Comparison of ENCODE assay signal across 1 cellular context in the genomic region with DNA sequence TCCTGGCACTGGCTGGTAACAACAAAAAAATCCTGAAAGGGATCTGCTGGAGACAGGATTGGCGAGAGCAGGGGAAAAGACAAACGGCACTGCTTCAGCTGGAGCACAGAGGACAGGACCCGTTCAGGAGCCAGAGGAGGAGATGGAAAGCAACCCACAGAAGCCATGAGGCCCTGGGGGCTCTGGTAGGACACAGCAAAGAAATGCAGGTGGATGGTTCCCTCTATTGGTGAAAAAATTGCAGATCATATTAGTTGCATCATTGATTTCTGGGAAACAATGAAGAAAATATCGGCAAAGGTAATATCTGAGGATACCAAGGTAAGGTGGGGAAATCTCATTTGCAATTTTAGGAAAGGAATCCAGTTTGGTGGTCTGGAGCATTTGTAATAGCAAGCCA.
TF ChIP-seq lines count a peak whose summit lies in the region.

No MANE protein-coding gene starts in this region.

TF ChIP-seq in SK-N-SH treated with all-trans-retinoic acid at 6 μM for 48 hours, 23 proteins besides CTCF, POLR2A, EP300 and RAD21 (continued from another document):
- TF ChIP-seq ISL1 (CRISPR knock-in tag; IDR thresholded peaks at IDR 0.05) (no peak), ZFP3 (CRISPR knock-in tag; IDR thresholded peaks at IDR 0.05) (no peak), ZC3H10 (CRISPR knock-in tag; IDR thresholded peaks at IDR 0.05) (no peak), ZNF70 (CRISPR knock-in tag; IDR thresholded peaks at IDR 0.05) (no peak), BACH2 (CRISPR knock-in tag; IDR thresholded peaks at IDR 0.05; ENCODE audit: borderline replicate concordance) (no peak), ZNF8 (CRISPR knock-in tag; IDR thresholded peaks at IDR 0.05) (no peak), TCF4 (CRISPR knock-in tag; IDR thresholded peaks at IDR 0.05; ENCODE audit: borderline replicate concordance) (no peak), PPARA (CRISPR knock-in tag; IDR thresholded peaks at IDR 0.05; ENCODE audit: borderline replicate concordance) (no peak), GLIS3 (CRISPR knock-in tag; IDR thresholded peaks at IDR 0.05) (no peak), SNAI2 (CRISPR knock-in tag; IDR thresholded peaks at IDR 0.05) (no peak)
- TF ChIP-seq, protein P1, sequence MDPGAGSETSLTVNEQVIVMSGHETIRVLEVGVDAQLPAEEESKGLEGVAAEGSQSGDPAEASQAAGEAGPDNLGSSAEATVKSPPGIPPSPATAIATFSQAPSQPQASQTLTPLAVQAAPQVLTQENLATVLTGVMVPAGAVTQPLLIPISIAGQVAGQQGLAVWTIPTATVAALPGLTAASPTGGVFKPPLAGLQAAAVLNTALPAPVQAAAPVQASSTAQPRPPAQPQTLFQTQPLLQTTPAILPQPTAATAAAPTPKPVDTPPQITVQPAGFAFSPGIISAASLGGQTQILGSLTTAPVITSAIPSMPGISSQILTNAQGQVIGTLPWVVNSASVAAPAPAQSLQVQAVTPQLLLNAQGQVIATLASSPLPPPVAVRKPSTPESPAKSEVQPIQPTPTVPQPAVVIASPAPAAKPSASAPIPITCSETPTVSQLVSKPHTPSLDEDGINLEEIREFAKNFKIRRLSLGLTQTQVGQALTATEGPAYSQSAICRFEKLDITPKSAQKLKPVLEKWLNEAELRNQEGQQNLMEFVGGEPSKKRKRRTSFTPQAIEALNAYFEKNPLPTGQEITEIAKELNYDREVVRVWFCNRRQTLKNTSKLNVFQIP (CRISPR knock-in tag; IDR thresholded peaks at IDR 0.05; ENCODE audit: borderline replicate concordance, low read depth), result no peak
- TF ChIP-seq, protein P2, sequence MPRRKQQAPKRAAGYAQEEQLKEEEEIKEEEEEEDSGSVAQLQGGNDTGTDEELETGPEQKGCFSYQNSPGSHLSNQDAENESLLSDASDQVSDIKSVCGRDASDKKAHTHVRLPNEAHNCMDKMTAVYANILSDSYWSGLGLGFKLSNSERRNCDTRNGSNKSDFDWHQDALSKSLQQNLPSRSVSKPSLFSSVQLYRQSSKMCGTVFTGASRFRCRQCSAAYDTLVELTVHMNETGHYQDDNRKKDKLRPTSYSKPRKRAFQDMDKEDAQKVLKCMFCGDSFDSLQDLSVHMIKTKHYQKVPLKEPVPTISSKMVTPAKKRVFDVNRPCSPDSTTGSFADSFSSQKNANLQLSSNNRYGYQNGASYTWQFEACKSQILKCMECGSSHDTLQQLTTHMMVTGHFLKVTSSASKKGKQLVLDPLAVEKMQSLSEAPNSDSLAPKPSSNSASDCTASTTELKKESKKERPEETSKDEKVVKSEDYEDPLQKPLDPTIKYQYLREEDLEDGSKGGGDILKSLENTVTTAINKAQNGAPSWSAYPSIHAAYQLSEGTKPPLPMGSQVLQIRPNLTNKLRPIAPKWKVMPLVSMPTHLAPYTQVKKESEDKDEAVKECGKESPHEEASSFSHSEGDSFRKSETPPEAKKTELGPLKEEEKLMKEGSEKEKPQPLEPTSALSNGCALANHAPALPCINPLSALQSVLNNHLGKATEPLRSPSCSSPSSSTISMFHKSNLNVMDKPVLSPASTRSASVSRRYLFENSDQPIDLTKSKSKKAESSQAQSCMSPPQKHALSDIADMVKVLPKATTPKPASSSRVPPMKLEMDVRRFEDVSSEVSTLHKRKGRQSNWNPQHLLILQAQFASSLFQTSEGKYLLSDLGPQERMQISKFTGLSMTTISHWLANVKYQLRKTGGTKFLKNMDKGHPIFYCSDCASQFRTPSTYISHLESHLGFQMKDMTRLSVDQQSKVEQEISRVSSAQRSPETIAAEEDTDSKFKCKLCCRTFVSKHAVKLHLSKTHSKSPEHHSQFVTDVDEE (CRISPR knock-in tag; IDR thresholded peaks at IDR 0.05), result no peak
- TF ChIP-seq, protein P3, sequence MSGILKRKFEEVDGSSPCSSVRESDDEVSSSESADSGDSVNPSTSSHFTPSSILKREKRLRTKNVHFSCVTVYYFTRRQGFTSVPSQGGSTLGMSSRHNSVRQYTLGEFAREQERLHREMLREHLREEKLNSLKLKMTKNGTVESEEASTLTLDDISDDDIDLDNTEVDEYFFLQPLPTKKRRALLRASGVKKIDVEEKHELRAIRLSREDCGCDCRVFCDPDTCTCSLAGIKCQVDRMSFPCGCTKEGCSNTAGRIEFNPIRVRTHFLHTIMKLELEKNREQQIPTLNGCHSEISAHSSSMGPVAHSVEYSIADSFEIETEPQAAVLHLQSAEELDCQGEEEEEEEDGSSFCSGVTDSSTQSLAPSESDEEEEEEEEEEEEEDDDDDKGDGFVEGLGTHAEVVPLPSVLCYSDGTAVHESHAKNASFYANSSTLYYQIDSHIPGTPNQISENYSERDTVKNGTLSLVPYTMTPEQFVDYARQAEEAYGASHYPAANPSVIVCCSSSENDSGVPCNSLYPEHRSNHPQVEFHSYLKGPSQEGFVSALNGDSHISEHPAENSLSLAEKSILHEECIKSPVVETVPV (CRISPR knock-in tag; IDR thresholded peaks at IDR 0.05), result no peak
